Comparison of ENCODE assay signal across 23 cellular contexts in genomic region chr9:2992427-2992826, GRCh38.
"Had no signal": no experiment of that assay in that cellular context is flagged by ENCODE, and none has a peak within 500 bp of the region (broad histone marks: within the 10 kb centered on the region; RNA-seq: fewer than 3 reads in every experiment).

No MANE protein-coding gene starts in this region.

- H3K36me3 ChIP-seq: adrenal gland, breast epithelium, spleen had no signal

- H3K4me1 ChIP-seq: adrenal gland, breast epithelium, spleen had no signal

- DNase-seq: activated CD4-positive, alpha-beta T cell treated with anti-CD3 and anti-CD28 coated beads for 1 hour; activated gamma-delta T cell; activated T-cell treated with anti-CD3 and anti-CD28 coated beads, Interleukin-2, amount 50 U/mL, for 72 hours; adrenal gland; cerebellar nuclear complex; cortex of kidney; erythroblast; head of caudate nucleus; kidney; nephron progenitor cell; nucleus accumbens; posterior cingulate gyrus; spleen; stimulated activated CD4-positive, alpha-beta T cell treated with anti-CD3 and anti-CD28 coated beads, Interleukin-4, amount 100 ng/mL, for 4 hours had no signal

- ATAC-seq: activated naive CD4-positive, alpha-beta T cell treated with anti-CD3 and anti-CD28 coated beads, Interleukin-2, amount 50 U/mL, for 72 hours; activated T-cell treated with anti-CD3 and anti-CD28 coated beads, Interleukin-2, amount 50 U/mL, for 72 hours; left lobe of liver; stimulated activated memory B cell treated with anti-CD40 and anti-IgM and Interleukin-4, amounts not matched to agents 10 μg/mL and 1 μg/mL and 100 μg/mL, for 72 hours had no signal

- H3K9me3 ChIP-seq: adrenal gland, breast epithelium, spleen had no signal

- H3K4me3 ChIP-seq: adrenal gland, breast epithelium, lung, spleen had no signal

- H3K27ac ChIP-seq: adrenal gland, breast epithelium, spleen, VCaP had no signal

- FAIRE-seq: astrocyte, endometrium, frontal cortex, kidney had no signal

- H3K27me3 ChIP-seq: adrenal gland, breast epithelium had no signal
